31 cellular contexts compared by ENCODE assay signal in the genomic region with DNA sequence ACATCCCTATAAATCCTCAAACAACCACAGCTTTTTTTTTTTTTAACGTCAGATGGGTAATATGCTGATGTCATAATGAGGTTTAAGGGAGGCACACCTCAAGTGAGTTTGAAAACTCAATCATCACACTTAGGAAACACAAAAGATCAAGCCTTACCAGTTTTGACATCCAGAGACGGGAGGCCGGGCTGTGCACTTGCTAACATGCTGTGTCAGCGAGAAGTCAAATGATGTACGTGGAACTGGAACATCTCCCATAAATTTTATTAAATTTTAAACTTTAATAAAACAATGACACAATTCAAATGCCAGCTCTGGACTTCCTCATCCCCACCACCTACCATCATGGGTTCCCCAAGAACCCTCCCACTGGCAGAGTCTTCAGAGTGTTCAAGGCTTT.
"Had no signal": no experiment of that assay in that cellular context is flagged by ENCODE, and none has a peak within 500 bp of the region (broad histone marks: within the 10 kb centered on the region; RNA-seq: fewer than 3 reads in every experiment).

No MANE protein-coding gene starts in this region.

- H3K36me3 ChIP-seq: brain microvascular endothelial cell, esophagus squamous epithelium, gastroesophageal sphincter, WERI-Rb-1 had no signal

- H3K4me3 ChIP-seq: esophagus squamous epithelium, gastroesophageal sphincter had no signal

- DNase-seq: activated B cell treated with CpG ODN at 0.5 μM for 24 hours; activated CD4-positive, alpha-beta memory T cell treated with anti-CD3 and anti-CD28 coated beads, Interleukin-2, amount 10 ng/mL, durations not matched to agents 7 days and 5 days; activated CD4-positive, alpha-beta T cell treated with anti-CD3 and anti-CD28 coated beads, Interleukin-2, amount 10 ng/mL, durations not matched to agents 24 days and 14 days; activated CD4-positive, alpha-beta T cell treated with anti-CD3 and anti-CD28 coated beads, Interleukin-2, amount 50 U/mL, for 4 hours; activated gamma-delta T cell; activated naive CD4-positive, alpha-beta T cell; activated naive CD4-positive, alpha-beta T cell treated with anti-CD3 and anti-CD28 coated beads, Interleukin-2, amount 10 ng/mL, durations not matched to agents 7 days and 5 days; activated T-cell treated with anti-CD3 and anti-CD28 coated beads for 4 hours; activated T-cell treated with anti-CD3 and anti-CD28 coated beads, Interleukin-2, amount 50 U/mL, for 24 hours; activated T-cell treated with anti-CD3 and anti-CD28 coated beads, Interleukin-2, amount 50 U/mL, for 72 hours; amniotic stem cell; brain microvascular endothelial cell; cortex of kidney; dermis blood vessel endothelial cell; effector CD4-positive, alpha-beta T cell; effector memory CD8-positive, alpha-beta T cell; esophagus squamous epithelium; foreskin melanocyte; T-helper 1 cell; T-helper 17 cell; T1000; WERI-Rb-1 had no signal

- ATAC-seq: activated CD4-positive, CD25-positive, alpha-beta regulatory T cell treated with anti-CD3 and anti-CD28 coated beads, Interleukin-2, amount 50 U/mL, for 24 hours; activated naive CD4-positive, alpha-beta T cell treated with anti-CD3 and anti-CD28 coated beads, Interleukin-2, amount 50 U/mL, for 72 hours; activated T-cell treated with anti-CD3 and anti-CD28 coated beads, Interleukin-2, amount 50 U/mL, for 72 hours; effector memory CD8-positive, alpha-beta T cell; gastroesophageal sphincter; T-helper 17 cell had no signal

- H3K27ac ChIP-seq: brain microvascular endothelial cell, epithelial cell of prostate, esophagus squamous epithelium, gastroesophageal sphincter, WERI-Rb-1 had no signal

- H3K4me1 ChIP-seq: gastroesophageal sphincter had no signal

- H3K9me3 ChIP-seq: esophagus squamous epithelium had no signal

- FAIRE-seq: astrocyte, bronchial epithelial cell, colon, endometrium, endothelial cell of umbilical vein had no signal

- H3K27me3 ChIP-seq: brain microvascular endothelial cell had no signal
